In genomic region chr1:65149391-65149729, GRCh38 we compare ENCODE assay signal across 8 cellular contexts. TPM values are rescaled to one million over a fixed set of nuclear protein-coding genes. Genes with fewer than 3 reads are reported as not detected.
A peak's percentile ranks its signal among the peaks of the same experiment; 100 is the strongest.
DNase-seq lines count a peak whose midpoint lies in the region; ATAC-seq and TF ChIP-seq lines count a peak whose summit lies in the region.

No MANE protein-coding gene starts in this region.

- peak overlapping the region; percentile 10; the same call in 1 of the 2 replicates for H3K9ac ChIP-seq in HUES48 (ENCODE audit: low read depth, low read length)

- no peaks in the 10 kb centered on the region for H3K9me3 Mint-ChIP-seq in chondrocyte (ENCODE audit: low read depth)
- H3K9me3 Mint-ChIP-seq in natural killer cell treated with Interleukin-12 subunit alpha and Interleukin-12 subunit beta and Interleukin-15 and Interleukin-18, amount 100 ng/mL, for 72 hours, result no peaks in the 10 kb centered on the region

- no peak for ATAC-seq in natural killer cell treated with Interleukin-12 subunit alpha and Interleukin-12 subunit beta and Interleukin-15 and Interleukin-18, amount 100 ng/mL, for 72 hours
- no peak for ATAC-seq in HG02763 (IDR thresholded peaks at IDR 0.05; ENCODE audit: unreplicated experiment)
- no peak for ATAC-seq in GM19023 (IDR thresholded peaks at IDR 0.05; ENCODE audit: unreplicated experiment)
- no peak for ATAC-seq in GM21723 (IDR thresholded peaks at IDR 0.05; ENCODE audit: unreplicated experiment)

- H3K4me1 Mint-ChIP-seq in chondrocyte (ENCODE audit: low read depth), result peaks cover 22% of the 10 kb centered on the region
- H3K4me1 Mint-ChIP-seq in natural killer cell treated with Interleukin-12 subunit alpha and Interleukin-12 subunit beta and Interleukin-15 and Interleukin-18, amount 100 ng/mL, for 72 hours (ENCODE audit: low read depth in 2 of 2), result peaks cover 8 to 16% of the 10 kb centered on the region in 2 donors

- peaks cover 41% of the 10 kb centered on the region for H3K27me3 ChIP-seq in HUES48 (ENCODE audit: control insufficient read depth, insufficient read depth, low read length)

- peak overlapping the region; percentile 82 for H3K4me3 Mint-ChIP-seq in chondrocyte (ENCODE audit: unreplicated experiment)
- peak overlapping the region; percentile 76 for H3K4me3 Mint-ChIP-seq in natural killer cell treated with Interleukin-12 subunit alpha and Interleukin-12 subunit beta and Interleukin-15 and Interleukin-18, amount 100 ng/mL, for 72 hours

- peaks cover 44% of the 10 kb centered on the region for H3K4me1 ChIP-seq in HUES48 (ENCODE audit: control insufficient read depth, insufficient read depth, low read length)

- peak overlapping the region; percentile 85 for H3K27ac Mint-ChIP-seq in chondrocyte (ENCODE audit: unreplicated experiment)
- peak overlapping the region in 1 of 2 donors; percentile 82 for H3K27ac Mint-ChIP-seq in natural killer cell treated with Interleukin-12 subunit alpha and Interleukin-12 subunit beta and Interleukin-15 and Interleukin-18, amount 100 ng/mL, for 72 hours

- H3K36me3 Mint-ChIP-seq in chondrocyte (ENCODE audit: low read depth), result peaks cover 5% of the 10 kb centered on the region
- H3K36me3 Mint-ChIP-seq in natural killer cell treated with Interleukin-12 subunit alpha and Interleukin-12 subunit beta and Interleukin-15 and Interleukin-18, amount 100 ng/mL, for 72 hours, result no peaks in the 10 kb centered on the region

- H3K9me3 ChIP-seq in HUES48 (ENCODE audit: control insufficient read depth, insufficient read depth, low read length), result no peaks in the 10 kb centered on the region

- peak overlapping the region; percentile 60 for H3K4me3 ChIP-seq in HUES48 (ENCODE audit: low read depth, low read length)

- no peak for DNase-seq in chondrocyte (ENCODE audit: low spot score)
- DNase-seq in natural killer cell treated with Interleukin-12 subunit alpha and Interleukin-12 subunit beta and Interleukin-15 and Interleukin-18, amount 100 ng/mL, for 72 hours (ENCODE audit: low spot score), result no peak
- no peak for DNase-seq in NCI-H2107 (lab: John Stamatoyannopoulos, UW)

- H3K27ac ChIP-seq in C4-2B, result peak overlapping the region; percentile 94
- peak overlapping the region; percentile 83 for H3K27ac ChIP-seq in HUES48 (ENCODE audit: low read depth, low read length)

- no peaks in the 10 kb centered on the region for H3K36me3 ChIP-seq in HUES48 (ENCODE audit: control insufficient read depth, insufficient read depth, low read length)

- no peak for TF ChIP-seq CTCF in C4-2B (conservative IDR thresholded peaks at IDR 0.05)
- TF ChIP-seq CTCF in chondrocyte (IDR thresholded peaks at IDR 0.05), result no peak

- H3K27me3 Mint-ChIP-seq in chondrocyte (ENCODE audit: low read depth), result peaks cover 4% of the 10 kb centered on the region
- H3K27me3 Mint-ChIP-seq in natural killer cell treated with Interleukin-12 subunit alpha and Interleukin-12 subunit beta and Interleukin-15 and Interleukin-18, amount 100 ng/mL, for 72 hours, result peaks cover 33 to 59% of the 10 kb centered on the region in 2 donors

RNA-seq across cellular contexts. Expression of gene AK4, which starts 1.4 kb away (rescaled TPM):
- total RNA-seq in chondrocyte, result 43.0 to 94.5 TPM (median 87.9 TPM) in 3 replicates
- total RNA-seq in natural killer cell treated with Interleukin-12 subunit alpha and Interleukin-12 subunit beta and Interleukin-15 and Interleukin-18, amount 100 ng/mL, for 72 hours, result 10 to 100 TPM; 24.4 to 87.9 TPM
